8 cellular contexts compared by ENCODE assay signal in the genomic region with DNA sequence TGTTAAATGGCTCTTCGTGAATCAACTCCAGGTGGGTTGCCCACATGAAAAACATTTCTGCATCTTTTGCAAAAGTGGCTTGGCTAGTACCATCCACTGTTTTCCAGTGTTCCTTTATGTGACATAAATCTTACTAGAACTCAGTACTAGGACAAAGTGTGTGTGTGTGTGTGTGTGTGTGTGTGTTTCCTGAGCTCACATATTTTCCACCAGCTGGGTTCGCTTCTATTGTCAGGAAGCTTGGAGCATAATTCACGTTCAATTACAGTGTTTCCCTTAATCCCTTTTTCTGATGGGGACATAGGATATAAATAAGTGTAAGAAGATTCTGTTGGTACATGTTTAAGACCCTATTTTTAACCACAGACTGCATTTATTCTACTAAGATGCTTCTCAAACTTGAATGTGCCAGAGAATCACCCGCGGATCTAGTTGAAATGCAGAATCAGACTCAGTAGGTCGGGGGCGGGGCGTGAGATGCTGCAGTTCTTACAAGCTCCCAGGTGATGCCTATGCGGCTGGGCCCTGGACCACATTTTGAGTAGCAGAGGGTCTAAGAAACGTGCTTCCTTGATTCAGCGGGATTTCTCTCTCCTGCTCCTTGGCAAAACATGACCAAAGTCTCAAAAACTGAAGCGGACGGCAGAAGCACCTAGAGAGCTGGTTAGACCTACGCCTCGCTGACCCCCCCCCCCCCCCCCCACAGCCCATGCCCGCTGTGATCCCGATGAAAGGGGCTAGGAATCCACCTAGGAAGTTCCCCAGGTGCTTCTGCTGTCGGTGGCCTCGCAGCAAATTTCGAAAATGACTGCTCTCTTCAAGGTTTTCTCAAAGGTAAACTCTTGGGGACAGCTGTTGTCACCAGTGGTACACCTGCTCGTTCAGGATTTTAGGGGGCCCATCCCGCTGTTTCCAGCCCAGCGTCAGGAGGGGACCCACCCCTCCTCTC. TPM values are rescaled to one million over a fixed set of nuclear protein-coding genes. Genes with fewer than 3 reads are reported as not detected.
DNase-seq lines count a peak whose midpoint lies in the region; ATAC-seq, FAIRE-seq and TF ChIP-seq lines count a peak whose summit lies in the region.

No MANE protein-coding gene starts in this region.

- peak overlapping the region; percentile 56 to 74 (median 58) for H3K4me3 ChIP-seq in endothelial cell of umbilical vein (replicated peaks in 1 of 3; ENCODE audit: insufficient read depth in 1 of 3, low read depth in 1 of 3, low read length in 3 of 3)
- H3K4me3 ChIP-seq in tibial artery: peak overlapping the region; percentile 71 to 76

- H3K36me3 Mint-ChIP-seq in natural killer cell treated with Interleukin-12 subunit alpha and Interleukin-12 subunit beta and Interleukin-15 and Interleukin-18, amount 100 ng/mL, for 72 hours: no peaks in the 10 kb centered on the region

- H3K9me1 ChIP-seq in endothelial cell of umbilical vein (replicated peaks; ENCODE audit: control insufficient read depth, extremely low read depth, insufficient read depth, low read length): no peaks in the 10 kb centered on the region

- no peaks in the 10 kb centered on the region for H3K27me3 ChIP-seq in endothelial cell of umbilical vein (ENCODE audit: control insufficient read depth in 2 of 2, insufficient read depth in 2 of 2, low read length in 2 of 2)
- H3K27me3 ChIP-seq in tibial artery: no peaks in the 10 kb centered on the region

- H3K4me1 Mint-ChIP-seq in natural killer cell treated with Interleukin-12 subunit alpha and Interleukin-12 subunit beta and Interleukin-15 and Interleukin-18, amount 100 ng/mL, for 72 hours (ENCODE audit: low read depth in 2 of 2): peaks cover 3 to 9% of the 10 kb centered on the region in 2 donors

- dilution Hi-C loops in endothelial cell of umbilical vein (cut with MboI; ENCODE audit: extremely low pct_ligation_motif_present, low sequenced_read_pairs): no loop called here

- H3K27ac ChIP-seq in endothelial cell of umbilical vein (ENCODE audit: insufficient read depth, low read depth, low read length) (peak overlapping the region; percentile 45), tibial artery (peak overlapping the region; percentile 81 to 85)

- H3K27me3 Mint-ChIP-seq in natural killer cell treated with Interleukin-12 subunit alpha and Interleukin-12 subunit beta and Interleukin-15 and Interleukin-18, amount 100 ng/mL, for 72 hours: peaks cover 0 to 8% of the 10 kb centered on the region in 2 donors

- H3K4me2 ChIP-seq in endothelial cell of umbilical vein (ENCODE audit: insufficient read depth, low read length): peak overlapping the region; percentile 67

- no peaks in the 10 kb centered on the region for H3K9me3 Mint-ChIP-seq in natural killer cell treated with Interleukin-12 subunit alpha and Interleukin-12 subunit beta and Interleukin-15 and Interleukin-18, amount 100 ng/mL, for 72 hours

- TF ChIP-seq CTCF in endothelial cell of umbilical vein (IDR thresholded peaks at IDR 0.05; ENCODE audit: extremely low read depth in 1 of 2, insufficient read depth in 1 of 2, low read depth in 1 of 2, low read length in 2 of 2): no peak
- TF ChIP-seq CTCF in tibial artery (IDR thresholded peaks at IDR 0.05): no peak

- H3K27ac Mint-ChIP-seq in natural killer cell treated with Interleukin-12 subunit alpha and Interleukin-12 subunit beta and Interleukin-15 and Interleukin-18, amount 100 ng/mL, for 72 hours: no peak overlapping the region

- intact Hi-C loops in endothelial cell of umbilical vein (cut with micrococcal nuclease): loop anchor here (5.0 kb wide), 1 partner anchor 125 kb away; no protein-coding TSS in a partner anchor
- intact Hi-C loops in tibial artery (cut with DNase I; ENCODE audit: low total_unique reads): no loop called here

- H3K4me3 Mint-ChIP-seq in natural killer cell treated with Interleukin-12 subunit alpha and Interleukin-12 subunit beta and Interleukin-15 and Interleukin-18, amount 100 ng/mL, for 72 hours: peak overlapping the region; percentile 67

- peak overlapping the region; percentile 66 for H2AFZ ChIP-seq in endothelial cell of umbilical vein (ENCODE audit: low read depth, low read length)

- no peak for ATAC-seq in natural killer cell treated with Interleukin-12 subunit alpha and Interleukin-12 subunit beta and Interleukin-15 and Interleukin-18, amount 100 ng/mL, for 72 hours
- no peak for ATAC-seq in GM21423 (IDR thresholded peaks at IDR 0.05; ENCODE audit: unreplicated experiment)

- peak; percentile 90 for FAIRE-seq in endothelial cell of umbilical vein (lab: Jason Lieb, UNC)

- BruUV-seq in endothelial cell of umbilical vein (replicated peaks; lab: Mats Ljungman, UMichigan): TSS peak; percentile 38

- POLR2A ChIA-PET in endothelial cell of umbilical vein (lab: Charles Lee): no interaction called here

- no peaks in the 10 kb centered on the region for H4K20me1 ChIP-seq in endothelial cell of umbilical vein (replicated peaks; ENCODE audit: control insufficient read depth, extremely low read depth, insufficient read depth, low read length)

- H3K9ac ChIP-seq in endothelial cell of umbilical vein (replicated peaks; ENCODE audit: extremely low read depth, insufficient read depth, low read length): peak overlapping the region; percentile 88

- DNase-seq in SIG-M5 treated with dmso at 0.1 percent for 504 hours (lab: John Stamatoyannopoulos, UW; ENCODE audit: unreplicated experiment) (peak; percentile 35), SIG-M5 (lab: John Stamatoyannopoulos, UW) (no peak), NCI-H1694 treated with DMSO at 0.1 percent for 48 hours (lab: John Stamatoyannopoulos, UW) (peak; percentile 29), endothelial cell of umbilical vein (ENCODE audit: low read depth, low spot score) (peak; percentile 62), tibial artery (peak in 1 of 2 donors; percentile 22)
- peak; percentile 44 for DNase-seq in activated CD8-positive, alpha-beta memory T cell treated with anti-CD3 and anti-CD28 coated beads, Interleukin-2, amount 50 U/mL, for 4 hours
- no peak for DNase-seq in natural killer cell treated with Interleukin-12 subunit alpha and Interleukin-12 subunit beta and Interleukin-15 and Interleukin-18, amount 100 ng/mL, for 72 hours (ENCODE audit: low spot score)

- H3K9me3 ChIP-seq in endothelial cell of umbilical vein (replicated peaks; ENCODE audit: control insufficient read depth, insufficient read depth, low read length) (no peaks in the 10 kb centered on the region), tibial artery (no peaks in the 10 kb centered on the region)

- H3K36me3 ChIP-seq in endothelial cell of umbilical vein (ENCODE audit: control insufficient read depth in 2 of 2, extremely low read depth in 1 of 2, insufficient read depth in 2 of 2, low read length in 2 of 2) (no peaks in the 10 kb centered on the region), tibial artery (no peaks in the 10 kb centered on the region)

- H3K4me1 ChIP-seq in endothelial cell of umbilical vein (ENCODE audit: control insufficient read depth, extremely low read depth, insufficient read depth, low read length) (peaks cover 7% of the 10 kb centered on the region), tibial artery (peaks cover 0 to 4% (median 3%) of the 10 kb centered on the region in 4 donors)

- CTCF ChIA-PET in endothelial cell of umbilical vein (lab: Charles Lee): interaction anchor here (0.8 kb wide), 1 partner anchor 126 kb away, joined by 3 read pairs; no protein-coding TSS in a partner anchor

- H3K79me2 ChIP-seq in endothelial cell of umbilical vein (ENCODE audit: control insufficient read depth, insufficient read depth, low read length): peaks cover 11% of the 10 kb centered on the region

- no peak for TF ChIP-seq POLR2A in endothelial cell of umbilical vein (IDR thresholded peaks at IDR 0.05; ENCODE audit: low read depth, low read length)

TF ChIP-seq in endothelial cell of umbilical vein, 7 proteins besides CTCF, POLR2A, EP300 and RAD21:
- no peak for TF ChIP-seq FOS (IDR thresholded peaks at IDR 0.05; ENCODE audit: borderline replicate concordance, insufficient read depth, low read length)
- TF ChIP-seq GATA2 (IDR thresholded peaks at IDR 0.05; ENCODE audit: insufficient read depth, insufficient read length, low read depth, low read length): no peak
- TF ChIP-seq MAX (IDR thresholded peaks at IDR 0.05; ENCODE audit: insufficient read depth, insufficient read length): no peak
- no peak for TF ChIP-seq JUN (IDR thresholded peaks at IDR 0.05; ENCODE audit: borderline replicate concordance, insufficient read depth, insufficient read length, low read depth)
- no peak for TF ChIP-seq EZH2 (IDR thresholded peaks at IDR 0.05; ENCODE audit: borderline replicate concordance, low read depth, low read length, severe bottlenecking)
- no peak for TF ChIP-seq POLR2AphosphoS5 (IDR thresholded peaks at IDR 0.05; ENCODE audit: insufficient read depth, low read depth, low read length)
- TF ChIP-seq MYC (IDR thresholded peaks at IDR 0.05; ENCODE audit: low read depth, low read length): no peak

RNA-seq across cellular contexts. Expression of gene CD99L2, which starts 0.8 kb away (rescaled TPM):
- total RNA-seq in endothelial cell of umbilical vein: 32.4 and 33.2 TPM in 2 replicates
- polyA plus RNA-seq in endothelial cell of umbilical vein: 43.4 and 48.4 TPM in 2 replicates
- 39.5 and 44.7 TPM in 2 replicates for polyA plus RNA-seq in endothelial cell of umbilical vein (2011; cell fraction: cytosol; rRNA removed)
- polyA plus RNA-seq in endothelial cell of umbilical vein (2011; cell fraction: nucleus; rRNA removed): 30.2 and 32.1 TPM in 2 replicates
- 42.0 and 51.3 TPM in 2 replicates for polyA plus RNA-seq in endothelial cell of umbilical vein (2012)
- polyA minus RNA-seq in endothelial cell of umbilical vein: 41.8 and 44.4 TPM in 2 replicates
- 10.5 TPM for polyA minus RNA-seq in endothelial cell of umbilical vein (2011; cell fraction: cytosol; rRNA and poly(A)+ RNA removed)
- 12.8 and 13.1 TPM in 2 replicates for polyA minus RNA-seq in endothelial cell of umbilical vein (2011; cell fraction: nucleus; rRNA and poly(A)+ RNA removed)
- total RNA-seq in natural killer cell treated with Interleukin-12 subunit alpha and Interleukin-12 subunit beta and Interleukin-15 and Interleukin-18, amount 100 ng/mL, for 72 hours: 10 to 100 TPM; 23.8 to 25.7 TPM

Comparison
In these comparisons a context has a peak if more than half of its experiments do, and no peak if none do; other contexts are left out.
1. DNase-seq: peak in SIG-M5 treated with dmso at 0.1 percent for 504 hours (single experiment), NCI-H1694 treated with DMSO at 0.1 percent for 48 hours (single experiment), activated CD8-positive, alpha-beta memory T cell treated with anti-CD3 and anti-CD28 coated beads, Interleukin-2, amount 50 U/mL, for 4 hours (single experiment) and endothelial cell of umbilical vein (single experiment); none in SIG-M5 (single experiment) and natural killer cell treated with Interleukin-12 subunit alpha and Interleukin-12 subunit beta and Interleukin-15 and Interleukin-18, amount 100 ng/mL, for 72 hours (single experiment).